In the genomic region with DNA sequence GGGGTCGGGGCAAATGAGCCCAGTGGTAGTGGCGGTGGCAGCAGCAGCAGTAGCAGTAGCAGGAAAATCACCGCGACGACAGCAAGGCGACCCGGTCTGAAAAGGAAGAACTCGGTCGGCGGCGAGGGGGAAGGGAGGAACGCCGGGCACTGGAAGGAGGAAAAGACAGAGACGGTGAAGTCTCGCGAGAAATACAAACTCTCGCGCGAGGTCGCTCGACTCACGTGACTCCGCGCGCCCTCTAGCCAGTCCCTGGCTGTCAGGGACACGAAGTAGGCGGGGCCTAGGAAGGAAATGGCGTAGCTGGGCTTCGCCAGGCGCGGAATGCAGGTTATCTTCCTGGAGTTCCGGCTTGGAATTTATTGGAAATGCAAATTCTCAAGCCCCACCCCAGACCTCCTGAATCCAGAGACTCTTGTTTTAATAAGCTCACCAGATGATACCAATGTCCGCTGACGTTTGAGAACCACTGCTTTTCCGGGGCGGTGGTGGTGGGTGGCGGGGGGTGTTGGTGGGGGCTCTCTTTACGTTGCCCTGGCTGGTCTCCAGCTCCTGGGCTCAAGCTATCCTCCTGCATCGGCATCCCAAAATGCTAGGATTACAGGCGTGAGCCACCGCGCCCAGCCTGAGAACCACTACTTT, we compare ENCODE assay signal across 1 cellular context.
TF ChIP-seq lines count a peak whose summit lies in the region.

A gene (minus strand): TSS at position 141 of the 642 bp plus-strand sequence. CDS start 1,333 bp downstream, outside the sequence.

TF ChIP-seq in HepG2, 621 proteins besides CTCF, POLR2A, EP300 and RAD21 (continued from another document and continues in another):
- TF ChIP-seq, protein P1, sequence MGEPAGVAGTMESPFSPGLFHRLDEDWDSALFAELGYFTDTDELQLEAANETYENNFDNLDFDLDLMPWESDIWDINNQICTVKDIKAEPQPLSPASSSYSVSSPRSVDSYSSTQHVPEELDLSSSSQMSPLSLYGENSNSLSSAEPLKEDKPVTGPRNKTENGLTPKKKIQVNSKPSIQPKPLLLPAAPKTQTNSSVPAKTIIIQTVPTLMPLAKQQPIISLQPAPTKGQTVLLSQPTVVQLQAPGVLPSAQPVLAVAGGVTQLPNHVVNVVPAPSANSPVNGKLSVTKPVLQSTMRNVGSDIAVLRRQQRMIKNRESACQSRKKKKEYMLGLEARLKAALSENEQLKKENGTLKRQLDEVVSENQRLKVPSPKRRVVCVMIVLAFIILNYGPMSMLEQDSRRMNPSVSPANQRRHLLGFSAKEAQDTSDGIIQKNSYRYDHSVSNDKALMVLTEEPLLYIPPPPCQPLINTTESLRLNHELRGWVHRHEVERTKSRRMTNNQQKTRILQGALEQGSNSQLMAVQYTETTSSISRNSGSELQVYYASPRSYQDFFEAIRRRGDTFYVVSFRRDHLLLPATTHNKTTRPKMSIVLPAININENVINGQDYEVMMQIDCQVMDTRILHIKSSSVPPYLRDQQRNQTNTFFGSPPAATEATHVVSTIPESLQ (CRISPR knock-in tag; conservative IDR thresholded peaks at IDR 0.05) = no peak
- no peak for TF ChIP-seq ZNF501 (CRISPR knock-in tag; IDR thresholded peaks at IDR 0.05)
- peak; percentile 84 for TF ChIP-seq GATAD1 (CRISPR knock-in tag; IDR thresholded peaks at IDR 0.05)
- TF ChIP-seq ZNF510 (CRISPR knock-in tag; IDR thresholded peaks at IDR 0.05; ENCODE audit: low read depth) = no peak
- peak; percentile 68; the same call in 1 of the 2 replicates for TF ChIP-seq KDM5A (IDR thresholded peaks at IDR 0.05; ENCODE audit: borderline replicate concordance, low read length)
- TF ChIP-seq HNRNPL (IDR thresholded peaks at IDR 0.05; ENCODE audit: low read depth, low read length) = no peak
- no peak for TF ChIP-seq STAG1 (CRISPR knock-in tag; IDR thresholded peaks at IDR 0.05)
- TF ChIP-seq, protein P2, sequence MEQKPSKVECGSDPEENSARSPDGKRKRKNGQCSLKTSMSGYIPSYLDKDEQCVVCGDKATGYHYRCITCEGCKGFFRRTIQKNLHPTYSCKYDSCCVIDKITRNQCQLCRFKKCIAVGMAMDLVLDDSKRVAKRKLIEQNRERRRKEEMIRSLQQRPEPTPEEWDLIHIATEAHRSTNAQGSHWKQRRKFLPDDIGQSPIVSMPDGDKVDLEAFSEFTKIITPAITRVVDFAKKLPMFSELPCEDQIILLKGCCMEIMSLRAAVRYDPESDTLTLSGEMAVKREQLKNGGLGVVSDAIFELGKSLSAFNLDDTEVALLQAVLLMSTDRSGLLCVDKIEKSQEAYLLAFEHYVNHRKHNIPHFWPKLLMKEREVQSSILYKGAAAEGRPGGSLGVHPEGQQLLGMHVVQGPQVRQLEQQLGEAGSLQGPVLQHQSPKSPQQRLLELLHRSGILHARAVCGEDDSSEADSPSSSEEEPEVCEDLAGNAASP (CRISPR knock-in tag; IDR thresholded peaks at IDR 0.05; ENCODE audit: borderline replicate concordance) = no peak
- TF ChIP-seq, protein P3, sequence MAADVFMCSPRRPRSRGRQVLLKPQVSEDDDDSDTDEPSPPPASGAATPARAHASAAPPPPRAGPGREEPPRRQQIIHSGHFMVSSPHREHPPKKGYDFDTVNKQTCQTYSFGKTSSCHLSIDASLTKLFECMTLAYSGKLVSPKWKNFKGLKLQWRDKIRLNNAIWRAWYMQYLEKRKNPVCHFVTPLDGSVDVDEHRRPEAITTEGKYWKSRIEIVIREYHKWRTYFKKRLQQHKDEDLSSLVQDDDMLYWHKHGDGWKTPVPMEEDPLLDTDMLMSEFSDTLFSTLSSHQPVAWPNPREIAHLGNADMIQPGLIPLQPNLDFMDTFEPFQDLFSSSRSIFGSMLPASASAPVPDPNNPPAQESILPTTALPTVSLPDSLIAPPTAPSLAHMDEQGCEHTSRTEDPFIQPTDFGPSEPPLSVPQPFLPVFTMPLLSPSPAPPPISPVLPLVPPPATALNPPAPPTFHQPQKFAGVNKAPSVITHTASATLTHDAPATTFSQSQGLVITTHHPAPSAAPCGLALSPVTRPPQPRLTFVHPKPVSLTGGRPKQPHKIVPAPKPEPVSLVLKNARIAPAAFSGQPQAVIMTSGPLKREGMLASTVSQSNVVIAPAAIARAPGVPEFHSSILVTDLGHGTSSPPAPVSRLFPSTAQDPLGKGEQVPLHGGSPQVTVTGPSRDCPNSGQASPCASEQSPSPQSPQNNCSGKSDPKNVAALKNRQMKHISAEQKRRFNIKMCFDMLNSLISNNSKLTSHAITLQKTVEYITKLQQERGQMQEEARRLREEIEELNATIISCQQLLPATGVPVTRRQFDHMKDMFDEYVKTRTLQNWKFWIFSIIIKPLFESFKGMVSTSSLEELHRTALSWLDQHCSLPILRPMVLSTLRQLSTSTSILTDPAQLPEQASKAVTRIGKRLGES (CRISPR knock-in tag; IDR thresholded peaks at IDR 0.05; ENCODE audit: borderline replicate concordance) = no peak
- TF ChIP-seq, protein P4, sequence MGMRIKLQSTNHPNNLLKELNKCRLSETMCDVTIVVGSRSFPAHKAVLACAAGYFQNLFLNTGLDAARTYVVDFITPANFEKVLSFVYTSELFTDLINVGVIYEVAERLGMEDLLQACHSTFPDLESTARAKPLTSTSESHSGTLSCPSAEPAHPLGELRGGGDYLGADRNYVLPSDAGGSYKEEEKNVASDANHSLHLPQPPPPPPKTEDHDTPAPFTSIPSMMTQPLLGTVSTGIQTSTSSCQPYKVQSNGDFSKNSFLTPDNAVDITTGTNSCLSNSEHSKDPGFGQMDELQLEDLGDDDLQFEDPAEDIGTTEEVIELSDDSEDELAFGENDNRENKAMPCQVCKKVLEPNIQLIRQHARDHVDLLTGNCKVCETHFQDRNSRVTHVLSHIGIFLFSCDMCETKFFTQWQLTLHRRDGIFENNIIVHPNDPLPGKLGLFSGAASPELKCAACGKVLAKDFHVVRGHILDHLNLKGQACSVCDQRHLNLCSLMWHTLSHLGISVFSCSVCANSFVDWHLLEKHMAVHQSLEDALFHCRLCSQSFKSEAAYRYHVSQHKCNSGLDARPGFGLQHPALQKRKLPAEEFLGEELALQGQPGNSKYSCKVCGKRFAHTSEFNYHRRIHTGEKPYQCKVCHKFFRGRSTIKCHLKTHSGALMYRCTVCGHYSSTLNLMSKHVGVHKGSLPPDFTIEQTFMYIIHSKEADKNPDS (CRISPR knock-in tag; IDR thresholded peaks at IDR 0.05) = no peak
- no peak for TF ChIP-seq ZNF337 (CRISPR knock-in tag; IDR thresholded peaks at IDR 0.05; ENCODE audit: borderline replicate concordance, low read depth)
- TF ChIP-seq PAX8 (CRISPR knock-in tag; IDR thresholded peaks at IDR 0.05; ENCODE audit: borderline replicate concordance) = no peak
- TF ChIP-seq, protein P5, sequence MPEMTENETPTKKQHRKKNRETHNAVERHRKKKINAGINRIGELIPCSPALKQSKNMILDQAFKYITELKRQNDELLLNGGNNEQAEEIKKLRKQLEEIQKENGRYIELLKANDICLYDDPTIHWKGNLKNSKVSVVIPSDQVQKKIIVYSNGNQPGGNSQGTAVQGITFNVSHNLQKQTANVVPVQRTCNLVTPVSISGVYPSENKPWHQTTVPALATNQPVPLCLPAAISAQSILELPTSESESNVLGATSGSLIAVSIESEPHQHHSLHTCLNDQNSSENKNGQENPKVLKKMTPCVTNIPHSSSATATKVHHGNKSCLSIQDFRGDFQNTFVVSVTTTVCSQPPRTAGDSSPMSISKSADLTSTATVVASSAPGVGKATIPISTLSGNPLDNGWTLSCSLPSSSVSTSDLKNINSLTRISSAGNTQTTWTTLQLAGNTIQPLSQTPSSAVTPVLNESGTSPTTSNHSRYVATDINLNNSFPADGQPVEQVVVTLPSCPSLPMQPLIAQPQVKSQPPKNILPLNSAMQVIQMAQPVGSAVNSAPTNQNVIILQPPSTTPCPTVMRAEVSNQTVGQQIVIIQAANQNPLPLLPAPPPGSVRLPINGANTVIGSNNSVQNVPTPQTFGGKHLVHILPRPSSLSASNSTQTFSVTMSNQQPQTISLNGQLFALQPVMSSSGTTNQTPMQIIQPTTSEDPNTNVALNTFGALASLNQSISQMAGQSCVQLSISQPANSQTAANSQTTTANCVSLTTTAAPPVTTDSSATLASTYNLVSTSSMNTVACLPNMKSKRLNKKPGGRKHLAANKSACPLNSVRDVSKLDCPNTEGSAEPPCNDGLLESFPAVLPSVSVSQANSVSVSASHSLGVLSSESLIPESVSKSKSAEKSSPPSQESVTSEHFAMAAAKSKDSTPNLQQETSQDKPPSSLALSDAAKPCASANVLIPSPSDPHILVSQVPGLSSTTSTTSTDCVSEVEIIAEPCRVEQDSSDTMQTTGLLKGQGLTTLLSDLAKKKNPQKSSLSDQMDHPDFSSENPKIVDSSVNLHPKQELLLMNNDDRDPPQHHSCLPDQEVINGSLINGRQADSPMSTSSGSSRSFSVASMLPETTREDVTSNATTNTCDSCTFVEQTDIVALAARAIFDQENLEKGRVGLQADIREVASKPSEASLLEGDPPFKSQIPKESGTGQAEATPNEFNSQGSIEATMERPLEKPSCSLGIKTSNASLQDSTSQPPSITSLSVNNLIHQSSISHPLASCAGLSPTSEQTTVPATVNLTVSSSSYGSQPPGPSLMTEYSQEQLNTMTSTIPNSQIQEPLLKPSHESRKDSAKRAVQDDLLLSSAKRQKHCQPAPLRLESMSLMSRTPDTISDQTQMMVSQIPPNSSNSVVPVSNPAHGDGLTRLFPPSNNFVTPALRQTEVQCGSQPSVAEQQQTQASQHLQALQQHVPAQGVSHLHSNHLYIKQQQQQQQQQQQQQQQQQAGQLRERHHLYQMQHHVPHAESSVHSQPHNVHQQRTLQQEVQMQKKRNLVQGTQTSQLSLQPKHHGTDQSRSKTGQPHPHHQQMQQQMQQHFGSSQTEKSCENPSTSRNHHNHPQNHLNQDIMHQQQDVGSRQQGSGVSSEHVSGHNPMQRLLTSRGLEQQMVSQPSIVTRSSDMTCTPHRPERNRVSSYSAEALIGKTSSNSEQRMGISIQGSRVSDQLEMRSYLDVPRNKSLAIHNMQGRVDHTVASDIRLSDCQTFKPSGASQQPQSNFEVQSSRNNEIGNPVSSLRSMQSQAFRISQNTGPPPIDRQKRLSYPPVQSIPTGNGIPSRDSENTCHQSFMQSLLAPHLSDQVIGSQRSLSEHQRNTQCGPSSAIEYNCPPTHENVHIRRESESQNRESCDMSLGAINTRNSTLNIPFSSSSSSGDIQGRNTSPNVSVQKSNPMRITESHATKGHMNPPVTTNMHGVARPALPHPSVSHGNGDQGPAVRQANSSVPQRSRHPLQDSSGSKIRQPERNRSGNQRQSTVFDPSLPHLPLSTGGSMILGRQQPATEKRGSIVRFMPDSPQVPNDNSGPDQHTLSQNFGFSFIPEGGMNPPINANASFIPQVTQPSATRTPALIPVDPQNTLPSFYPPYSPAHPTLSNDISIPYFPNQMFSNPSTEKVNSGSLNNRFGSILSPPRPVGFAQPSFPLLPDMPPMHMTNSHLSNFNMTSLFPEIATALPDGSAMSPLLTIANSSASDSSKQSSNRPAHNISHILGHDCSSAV (CRISPR knock-in tag; IDR thresholded peaks at IDR 0.05; ENCODE audit: borderline replicate concordance) = no peak
- TF ChIP-seq ZNF550 (CRISPR knock-in tag; IDR thresholded peaks at IDR 0.05; ENCODE audit: borderline replicate concordance) = no peak
- no peak for TF ChIP-seq ZNF766 (CRISPR knock-in tag; IDR thresholded peaks at IDR 0.05; ENCODE audit: borderline replicate concordance)
- no peak for TF ChIP-seq TARDBP (CRISPR knock-in tag; IDR thresholded peaks at IDR 0.05)
- no peak for TF ChIP-seq FOXP1 (IDR thresholded peaks at IDR 0.05)
- no peak for TF ChIP-seq FOXP1 (CRISPR knock-in tag; IDR thresholded peaks at IDR 0.05)
- TF ChIP-seq, protein P6, sequence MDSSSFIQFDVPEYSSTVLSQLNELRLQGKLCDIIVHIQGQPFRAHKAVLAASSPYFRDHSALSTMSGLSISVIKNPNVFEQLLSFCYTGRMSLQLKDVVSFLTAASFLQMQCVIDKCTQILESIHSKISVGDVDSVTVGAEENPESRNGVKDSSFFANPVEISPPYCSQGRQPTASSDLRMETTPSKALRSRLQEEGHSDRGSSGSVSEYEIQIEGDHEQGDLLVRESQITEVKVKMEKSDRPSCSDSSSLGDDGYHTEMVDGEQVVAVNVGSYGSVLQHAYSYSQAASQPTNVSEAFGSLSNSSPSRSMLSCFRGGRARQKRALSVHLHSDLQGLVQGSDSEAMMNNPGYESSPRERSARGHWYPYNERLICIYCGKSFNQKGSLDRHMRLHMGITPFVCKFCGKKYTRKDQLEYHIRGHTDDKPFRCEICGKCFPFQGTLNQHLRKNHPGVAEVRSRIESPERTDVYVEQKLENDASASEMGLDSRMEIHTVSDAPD (CRISPR knock-in tag; IDR thresholded peaks at IDR 0.05) = no peak
- TF ChIP-seq ZNF879 (CRISPR knock-in tag; IDR thresholded peaks at IDR 0.05) = no peak
- TF ChIP-seq, protein P7, sequence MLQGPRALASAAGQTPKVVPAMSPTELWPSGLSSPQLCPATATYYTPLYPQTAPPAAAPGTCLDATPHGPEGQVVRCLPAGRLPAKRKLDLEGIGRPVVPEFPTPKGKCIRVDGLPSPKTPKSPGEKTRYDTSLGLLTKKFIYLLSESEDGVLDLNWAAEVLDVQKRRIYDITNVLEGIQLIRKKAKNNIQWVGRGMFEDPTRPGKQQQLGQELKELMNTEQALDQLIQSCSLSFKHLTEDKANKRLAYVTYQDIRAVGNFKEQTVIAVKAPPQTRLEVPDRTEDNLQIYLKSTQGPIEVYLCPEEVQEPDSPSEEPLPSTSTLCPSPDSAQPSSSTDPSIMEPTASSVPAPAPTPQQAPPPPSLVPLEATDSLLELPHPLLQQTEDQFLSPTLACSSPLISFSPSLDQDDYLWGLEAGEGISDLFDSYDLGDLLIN (CRISPR knock-in tag; IDR thresholded peaks at IDR 0.05; ENCODE audit: borderline replicate concordance) = no peak
- peak; percentile 94 for TF ChIP-seq TEAD3 (CRISPR knock-in tag; optimal IDR thresholded peaks at IDR 0.05; ENCODE audit: borderline replicate concordance)
- no peak for TF ChIP-seq ZNF468 (CRISPR knock-in tag; IDR thresholded peaks at IDR 0.05)
- no peak for TF ChIP-seq KDM6A (CRISPR knock-in tag; IDR thresholded peaks at IDR 0.05; ENCODE audit: low read depth)
- no peak for TF ChIP-seq SKI (IDR thresholded peaks at IDR 0.05; ENCODE audit: partially characterized antibody)
- TF ChIP-seq RFX5 (IDR thresholded peaks at IDR 0.05; ENCODE audit: low read depth, low read length) = no peak
- TF ChIP-seq, protein P8, sequence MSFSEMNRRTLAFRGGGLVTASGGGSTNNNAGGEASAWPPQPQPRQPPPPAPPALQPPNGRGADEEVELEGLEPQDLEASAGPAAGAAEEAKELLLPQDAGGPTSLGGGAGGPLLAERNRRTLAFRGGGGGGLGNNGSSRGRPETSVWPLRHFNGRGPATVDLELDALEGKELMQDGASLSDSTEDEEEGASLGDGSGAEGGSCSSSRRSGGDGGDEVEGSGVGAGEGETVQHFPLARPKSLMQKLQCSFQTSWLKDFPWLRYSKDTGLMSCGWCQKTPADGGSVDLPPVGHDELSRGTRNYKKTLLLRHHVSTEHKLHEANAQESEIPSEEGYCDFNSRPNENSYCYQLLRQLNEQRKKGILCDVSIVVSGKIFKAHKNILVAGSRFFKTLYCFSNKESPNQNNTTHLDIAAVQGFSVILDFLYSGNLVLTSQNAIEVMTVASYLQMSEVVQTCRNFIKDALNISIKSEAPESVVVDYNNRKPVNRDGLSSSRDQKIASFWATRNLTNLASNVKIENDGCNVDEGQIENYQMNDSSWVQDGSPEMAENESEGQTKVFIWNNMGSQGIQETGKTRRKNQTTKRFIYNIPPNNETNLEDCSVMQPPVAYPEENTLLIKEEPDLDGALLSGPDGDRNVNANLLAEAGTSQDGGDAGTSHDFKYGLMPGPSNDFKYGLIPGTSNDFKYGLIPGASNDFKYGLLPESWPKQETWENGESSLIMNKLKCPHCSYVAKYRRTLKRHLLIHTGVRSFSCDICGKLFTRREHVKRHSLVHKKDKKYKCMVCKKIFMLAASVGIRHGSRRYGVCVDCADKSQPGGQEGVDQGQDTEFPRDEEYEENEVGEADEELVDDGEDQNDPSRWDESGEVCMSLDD (CRISPR knock-in tag; IDR thresholded peaks at IDR 0.05; ENCODE audit: borderline replicate concordance) = no peak
- TF ChIP-seq GATA4 (IDR thresholded peaks at IDR 0.05; ENCODE audit: borderline replicate concordance, low read depth) = no peak
- TF ChIP-seq HCFC1 (IDR thresholded peaks at IDR 0.05; ENCODE audit: low read depth, low read length) = peak; percentile 35; the same call in 1 of the 2 replicates
- TF ChIP-seq ZNF615 (CRISPR knock-in tag; IDR thresholded peaks at IDR 0.05; ENCODE audit: borderline replicate concordance) = no peak
- TF ChIP-seq PITX1 (CRISPR knock-in tag; IDR thresholded peaks at IDR 0.05) = no peak
- no peak for TF ChIP-seq ZBTB3 (CRISPR knock-in tag; IDR thresholded peaks at IDR 0.05; ENCODE audit: borderline replicate concordance, low read depth)
